In the genomic region with DNA sequence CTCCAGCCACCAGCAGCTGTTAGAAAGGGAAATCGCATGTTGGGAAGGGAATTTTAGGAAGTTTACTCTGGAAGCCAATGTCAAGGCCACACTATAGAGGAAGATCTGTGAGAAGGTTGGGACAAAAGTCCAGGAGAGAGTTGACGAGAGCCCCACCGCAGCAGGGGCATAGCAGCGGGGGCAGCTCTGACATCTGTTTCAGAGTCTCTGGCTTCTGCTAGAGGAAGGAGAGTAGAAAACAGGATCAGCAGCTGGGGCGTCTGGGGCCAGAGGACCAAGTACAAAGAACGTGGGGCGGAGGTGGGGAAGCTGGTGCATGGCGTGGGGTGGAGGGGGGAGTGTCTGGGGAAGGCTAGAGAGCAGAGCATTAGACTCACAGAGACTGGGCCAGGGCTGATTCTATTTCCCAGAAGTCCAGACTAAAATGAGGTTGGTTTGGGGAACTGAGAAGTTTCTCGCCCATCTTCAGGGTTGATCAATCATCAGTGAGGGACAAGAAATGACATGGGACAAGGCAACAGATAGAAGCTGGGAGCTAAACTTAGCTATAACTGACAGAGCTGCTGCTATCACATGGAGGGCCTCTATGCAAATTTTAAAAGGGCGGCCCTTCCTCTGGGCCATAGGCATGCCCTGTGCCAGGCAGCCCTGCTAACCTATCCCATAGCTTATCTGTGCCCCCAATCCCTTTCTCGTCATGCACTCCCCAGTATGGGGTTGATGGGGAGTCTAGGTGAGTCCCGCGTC, we compare ENCODE assay signal across 1 cellular context.
A peak's percentile ranks its signal among the peaks of the same experiment; 100 is the strongest.
TF ChIP-seq lines count a peak whose summit lies in the region.

No MANE protein-coding gene starts in this region.

TF ChIP-seq in HepG2, 621 proteins besides CTCF, POLR2A, EP300 and RAD21 (continued from another document and continues in another):
- TF ChIP-seq, protein P1, sequence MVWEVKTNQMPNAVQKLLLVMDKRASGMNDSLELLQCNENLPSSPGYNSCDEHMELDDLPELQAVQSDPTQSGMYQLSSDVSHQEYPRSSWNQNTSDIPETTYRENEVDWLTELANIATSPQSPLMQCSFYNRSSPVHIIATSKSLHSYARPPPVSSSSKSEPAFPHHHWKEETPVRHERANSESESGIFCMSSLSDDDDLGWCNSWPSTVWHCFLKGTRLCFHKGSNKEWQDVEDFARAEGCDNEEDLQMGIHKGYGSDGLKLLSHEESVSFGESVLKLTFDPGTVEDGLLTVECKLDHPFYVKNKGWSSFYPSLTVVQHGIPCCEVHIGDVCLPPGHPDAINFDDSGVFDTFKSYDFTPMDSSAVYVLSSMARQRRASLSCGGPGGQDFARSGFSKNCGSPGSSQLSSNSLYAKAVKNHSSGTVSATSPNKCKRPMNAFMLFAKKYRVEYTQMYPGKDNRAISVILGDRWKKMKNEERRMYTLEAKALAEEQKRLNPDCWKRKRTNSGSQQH (CRISPR knock-in tag; IDR thresholded peaks at IDR 0.05; ENCODE audit: low read depth): peak; percentile 29; the same call in 1 of the 2 replicates
- TF ChIP-seq FOXA3 (CRISPR knock-in tag; IDR thresholded peaks at IDR 0.05) (peak; percentile 69; the same call in 1 of the 2 replicates), ZNF225 (CRISPR knock-in tag; IDR thresholded peaks at IDR 0.05) (no peak), POLR2AphosphoS5 (IDR thresholded peaks at IDR 0.05; ENCODE audit: low read depth, low read length) (peak; percentile 52), THAP11 (CRISPR knock-in tag; IDR thresholded peaks at IDR 0.05) (0 out of 2 replicates have a peak, but pooled peaks have one; percentile 21), HDAC2 (CRISPR knock-in tag; IDR thresholded peaks at IDR 0.05) (peak; percentile 59; the same call in 1 of the 2 replicates), ELF3 (CRISPR knock-in tag; IDR thresholded peaks at IDR 0.05) (peak; percentile 82), ZNF879 (CRISPR knock-in tag; IDR thresholded peaks at IDR 0.05) (no peak), ZFP36L1 (CRISPR knock-in tag; IDR thresholded peaks at IDR 0.05) (no peak), ZNF329 (CRISPR knock-in tag; IDR thresholded peaks at IDR 0.05; ENCODE audit: low read depth) (no peak), MIER2 (CRISPR knock-in tag; IDR thresholded peaks at IDR 0.05) (no peak), EED (CRISPR knock-in tag; IDR thresholded peaks at IDR 0.05) (no peak), ZNF17 (CRISPR knock-in tag; IDR thresholded peaks at IDR 0.05) (no peak), NR2F2 (IDR thresholded peaks at IDR 0.05; ENCODE audit: borderline replicate concordance, low read depth) (peak; percentile 27), HNF4A (CRISPR knock-in tag; IDR thresholded peaks at IDR 0.05) (peak; percentile 89), ZNF556 (CRISPR knock-in tag; IDR thresholded peaks at IDR 0.05; ENCODE audit: borderline replicate concordance) (no peak), HOXA3 (CRISPR knock-in tag; IDR thresholded peaks at IDR 0.05) (peak; percentile 61; the same call in 1 of the 2 replicates), NFIC (IDR thresholded peaks at IDR 0.05; ENCODE audit: low read length) (no peak), ZNF850 (CRISPR knock-in tag; conservative IDR thresholded peaks at IDR 0.05) (no peak; the same call in 1 of the 2 replicates), MEF2D (CRISPR knock-in tag; IDR thresholded peaks at IDR 0.05) (no peak), ZNF232 (CRISPR knock-in tag; IDR thresholded peaks at IDR 0.05; ENCODE audit: borderline replicate concordance) (peak; percentile 86; the same call in 1 of the 2 replicates), ZKSCAN8 (CRISPR knock-in tag; IDR thresholded peaks at IDR 0.05; ENCODE audit: borderline replicate concordance) (no peak; the same call in 1 of the 2 replicates), ZNF773 (CRISPR knock-in tag; IDR thresholded peaks at IDR 0.05; ENCODE audit: borderline replicate concordance) (no peak), SRY (CRISPR knock-in tag; IDR thresholded peaks at IDR 0.05) (no peak), HOXA7 (CRISPR knock-in tag; IDR thresholded peaks at IDR 0.05) (no peak), CENPT (CRISPR knock-in tag; IDR thresholded peaks at IDR 0.05; ENCODE audit: low read depth) (no peak), ZNF383 (CRISPR knock-in tag; IDR thresholded peaks at IDR 0.05; ENCODE audit: borderline replicate concordance) (no peak), ZNF780A (CRISPR knock-in tag; IDR thresholded peaks at IDR 0.05) (no peak), MED13 (CRISPR knock-in tag; IDR thresholded peaks at IDR 0.05) (no peak), JDP2 (CRISPR knock-in tag; IDR thresholded peaks at IDR 0.05; ENCODE audit: borderline replicate concordance) (no peak), ZNF724P (CRISPR knock-in tag; IDR thresholded peaks at IDR 0.05; ENCODE audit: borderline replicate concordance) (0 out of 2 replicates have a peak, but pooled peaks have one; percentile 21)
- TF ChIP-seq, protein P2, sequence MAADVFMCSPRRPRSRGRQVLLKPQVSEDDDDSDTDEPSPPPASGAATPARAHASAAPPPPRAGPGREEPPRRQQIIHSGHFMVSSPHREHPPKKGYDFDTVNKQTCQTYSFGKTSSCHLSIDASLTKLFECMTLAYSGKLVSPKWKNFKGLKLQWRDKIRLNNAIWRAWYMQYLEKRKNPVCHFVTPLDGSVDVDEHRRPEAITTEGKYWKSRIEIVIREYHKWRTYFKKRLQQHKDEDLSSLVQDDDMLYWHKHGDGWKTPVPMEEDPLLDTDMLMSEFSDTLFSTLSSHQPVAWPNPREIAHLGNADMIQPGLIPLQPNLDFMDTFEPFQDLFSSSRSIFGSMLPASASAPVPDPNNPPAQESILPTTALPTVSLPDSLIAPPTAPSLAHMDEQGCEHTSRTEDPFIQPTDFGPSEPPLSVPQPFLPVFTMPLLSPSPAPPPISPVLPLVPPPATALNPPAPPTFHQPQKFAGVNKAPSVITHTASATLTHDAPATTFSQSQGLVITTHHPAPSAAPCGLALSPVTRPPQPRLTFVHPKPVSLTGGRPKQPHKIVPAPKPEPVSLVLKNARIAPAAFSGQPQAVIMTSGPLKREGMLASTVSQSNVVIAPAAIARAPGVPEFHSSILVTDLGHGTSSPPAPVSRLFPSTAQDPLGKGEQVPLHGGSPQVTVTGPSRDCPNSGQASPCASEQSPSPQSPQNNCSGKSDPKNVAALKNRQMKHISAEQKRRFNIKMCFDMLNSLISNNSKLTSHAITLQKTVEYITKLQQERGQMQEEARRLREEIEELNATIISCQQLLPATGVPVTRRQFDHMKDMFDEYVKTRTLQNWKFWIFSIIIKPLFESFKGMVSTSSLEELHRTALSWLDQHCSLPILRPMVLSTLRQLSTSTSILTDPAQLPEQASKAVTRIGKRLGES (CRISPR knock-in tag; IDR thresholded peaks at IDR 0.05; ENCODE audit: borderline replicate concordance): no peak
- TF ChIP-seq, protein P3, sequence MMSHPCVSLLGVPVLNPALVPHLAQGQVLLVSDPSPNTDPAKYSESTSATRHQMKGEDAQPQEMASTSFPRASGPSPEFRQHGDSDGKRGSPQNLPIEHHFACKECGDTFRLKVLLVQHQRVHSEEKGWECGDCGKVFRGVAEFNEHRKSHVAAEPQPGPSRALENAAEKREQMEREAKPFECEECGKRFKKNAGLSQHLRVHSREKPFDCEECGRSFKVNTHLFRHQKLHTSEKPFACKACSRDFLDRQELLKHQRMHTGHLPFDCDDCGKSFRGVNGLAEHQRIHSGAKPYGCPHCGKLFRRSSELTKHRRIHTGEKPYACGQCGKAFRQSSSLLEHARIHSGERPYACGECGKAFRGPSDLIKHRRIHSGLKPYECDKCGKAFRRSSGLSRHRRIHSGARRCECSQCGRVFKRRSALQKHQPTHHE (CRISPR knock-in tag; IDR thresholded peaks at IDR 0.05; ENCODE audit: borderline replicate concordance): no peak
- TF ChIP-seq, protein P4, sequence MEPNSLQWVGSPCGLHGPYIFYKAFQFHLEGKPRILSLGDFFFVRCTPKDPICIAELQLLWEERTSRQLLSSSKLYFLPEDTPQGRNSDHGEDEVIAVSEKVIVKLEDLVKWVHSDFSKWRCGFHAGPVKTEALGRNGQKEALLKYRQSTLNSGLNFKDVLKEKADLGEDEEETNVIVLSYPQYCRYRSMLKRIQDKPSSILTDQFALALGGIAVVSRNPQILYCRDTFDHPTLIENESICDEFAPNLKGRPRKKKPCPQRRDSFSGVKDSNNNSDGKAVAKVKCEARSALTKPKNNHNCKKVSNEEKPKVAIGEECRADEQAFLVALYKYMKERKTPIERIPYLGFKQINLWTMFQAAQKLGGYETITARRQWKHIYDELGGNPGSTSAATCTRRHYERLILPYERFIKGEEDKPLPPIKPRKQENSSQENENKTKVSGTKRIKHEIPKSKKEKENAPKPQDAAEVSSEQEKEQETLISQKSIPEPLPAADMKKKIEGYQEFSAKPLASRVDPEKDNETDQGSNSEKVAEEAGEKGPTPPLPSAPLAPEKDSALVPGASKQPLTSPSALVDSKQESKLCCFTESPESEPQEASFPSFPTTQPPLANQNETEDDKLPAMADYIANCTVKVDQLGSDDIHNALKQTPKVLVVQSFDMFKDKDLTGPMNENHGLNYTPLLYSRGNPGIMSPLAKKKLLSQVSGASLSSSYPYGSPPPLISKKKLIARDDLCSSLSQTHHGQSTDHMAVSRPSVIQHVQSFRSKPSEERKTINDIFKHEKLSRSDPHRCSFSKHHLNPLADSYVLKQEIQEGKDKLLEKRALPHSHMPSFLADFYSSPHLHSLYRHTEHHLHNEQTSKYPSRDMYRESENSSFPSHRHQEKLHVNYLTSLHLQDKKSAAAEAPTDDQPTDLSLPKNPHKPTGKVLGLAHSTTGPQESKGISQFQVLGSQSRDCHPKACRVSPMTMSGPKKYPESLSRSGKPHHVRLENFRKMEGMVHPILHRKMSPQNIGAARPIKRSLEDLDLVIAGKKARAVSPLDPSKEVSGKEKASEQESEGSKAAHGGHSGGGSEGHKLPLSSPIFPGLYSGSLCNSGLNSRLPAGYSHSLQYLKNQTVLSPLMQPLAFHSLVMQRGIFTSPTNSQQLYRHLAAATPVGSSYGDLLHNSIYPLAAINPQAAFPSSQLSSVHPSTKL (CRISPR knock-in tag; IDR thresholded peaks at IDR 0.05): peak; percentile 88
- TF ChIP-seq, protein P5, sequence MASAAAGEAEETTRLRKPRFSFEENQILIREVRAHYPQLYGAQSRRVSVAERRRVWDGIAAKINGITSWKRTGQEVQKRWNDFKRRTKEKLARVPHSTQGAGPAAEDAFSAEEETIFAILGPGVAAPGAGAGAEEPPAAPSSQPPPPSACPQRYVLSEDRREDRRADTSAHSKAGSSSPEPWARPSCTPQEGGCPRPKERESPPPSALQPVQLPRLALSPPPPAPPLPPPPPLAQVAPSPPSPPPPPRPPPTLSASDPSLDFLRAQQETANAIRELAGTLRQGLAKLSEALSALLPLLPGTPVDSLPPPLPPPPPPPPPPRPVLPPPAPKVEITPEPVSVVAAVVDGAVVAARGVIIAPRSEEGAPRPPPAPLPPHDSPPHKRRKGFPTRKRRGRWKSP (CRISPR knock-in tag; IDR thresholded peaks at IDR 0.05): peak; percentile 11; the same call in 1 of the 2 replicates
- TF ChIP-seq, protein P6, sequence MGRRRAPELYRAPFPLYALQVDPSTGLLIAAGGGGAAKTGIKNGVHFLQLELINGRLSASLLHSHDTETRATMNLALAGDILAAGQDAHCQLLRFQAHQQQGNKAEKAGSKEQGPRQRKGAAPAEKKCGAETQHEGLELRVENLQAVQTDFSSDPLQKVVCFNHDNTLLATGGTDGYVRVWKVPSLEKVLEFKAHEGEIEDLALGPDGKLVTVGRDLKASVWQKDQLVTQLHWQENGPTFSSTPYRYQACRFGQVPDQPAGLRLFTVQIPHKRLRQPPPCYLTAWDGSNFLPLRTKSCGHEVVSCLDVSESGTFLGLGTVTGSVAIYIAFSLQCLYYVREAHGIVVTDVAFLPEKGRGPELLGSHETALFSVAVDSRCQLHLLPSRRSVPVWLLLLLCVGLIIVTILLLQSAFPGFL (CRISPR knock-in tag; IDR thresholded peaks at IDR 0.05): no peak
- TF ChIP-seq, protein P7, sequence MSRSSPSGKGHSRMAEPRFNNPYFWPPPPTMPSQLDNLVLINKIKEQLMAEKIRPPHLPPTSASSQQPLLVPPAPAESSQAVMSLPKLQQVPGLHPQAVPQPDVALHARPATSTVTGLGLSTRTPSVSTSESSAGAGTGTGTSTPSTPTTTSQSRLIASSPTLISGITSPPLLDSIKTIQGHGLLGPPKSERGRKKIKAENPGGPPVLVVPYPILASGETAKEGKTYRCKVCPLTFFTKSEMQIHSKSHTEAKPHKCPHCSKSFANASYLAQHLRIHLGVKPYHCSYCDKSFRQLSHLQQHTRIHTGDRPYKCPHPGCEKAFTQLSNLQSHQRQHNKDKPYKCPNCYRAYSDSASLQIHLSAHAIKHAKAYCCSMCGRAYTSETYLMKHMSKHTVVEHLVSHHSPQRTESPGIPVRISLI (CRISPR knock-in tag; IDR thresholded peaks at IDR 0.05; ENCODE audit: borderline replicate concordance): peak; percentile 24; the same call in 1 of the 2 replicates
- TF ChIP-seq, protein P8, sequence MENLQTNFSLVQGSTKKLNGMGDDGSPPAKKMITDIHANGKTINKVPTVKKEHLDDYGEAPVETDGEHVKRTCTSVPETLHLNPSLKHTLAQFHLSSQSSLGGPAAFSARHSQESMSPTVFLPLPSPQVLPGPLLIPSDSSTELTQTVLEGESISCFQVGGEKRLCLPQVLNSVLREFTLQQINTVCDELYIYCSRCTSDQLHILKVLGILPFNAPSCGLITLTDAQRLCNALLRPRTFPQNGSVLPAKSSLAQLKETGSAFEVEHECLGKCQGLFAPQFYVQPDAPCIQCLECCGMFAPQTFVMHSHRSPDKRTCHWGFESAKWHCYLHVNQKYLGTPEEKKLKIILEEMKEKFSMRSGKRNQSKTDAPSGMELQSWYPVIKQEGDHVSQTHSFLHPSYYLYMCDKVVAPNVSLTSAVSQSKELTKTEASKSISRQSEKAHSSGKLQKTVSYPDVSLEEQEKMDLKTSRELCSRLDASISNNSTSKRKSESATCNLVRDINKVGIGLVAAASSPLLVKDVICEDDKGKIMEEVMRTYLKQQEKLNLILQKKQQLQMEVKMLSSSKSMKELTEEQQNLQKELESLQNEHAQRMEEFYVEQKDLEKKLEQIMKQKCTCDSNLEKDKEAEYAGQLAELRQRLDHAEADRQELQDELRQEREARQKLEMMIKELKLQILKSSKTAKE (CRISPR knock-in tag; IDR thresholded peaks at IDR 0.05; ENCODE audit: borderline replicate concordance): peak; percentile 62
- TF ChIP-seq, protein P9, sequence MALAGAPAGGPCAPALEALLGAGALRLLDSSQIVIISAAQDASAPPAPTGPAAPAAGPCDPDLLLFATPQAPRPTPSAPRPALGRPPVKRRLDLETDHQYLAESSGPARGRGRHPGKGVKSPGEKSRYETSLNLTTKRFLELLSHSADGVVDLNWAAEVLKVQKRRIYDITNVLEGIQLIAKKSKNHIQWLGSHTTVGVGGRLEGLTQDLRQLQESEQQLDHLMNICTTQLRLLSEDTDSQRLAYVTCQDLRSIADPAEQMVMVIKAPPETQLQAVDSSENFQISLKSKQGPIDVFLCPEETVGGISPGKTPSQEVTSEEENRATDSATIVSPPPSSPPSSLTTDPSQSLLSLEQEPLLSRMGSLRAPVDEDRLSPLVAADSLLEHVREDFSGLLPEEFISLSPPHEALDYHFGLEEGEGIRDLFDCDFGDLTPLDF (CRISPR knock-in tag; IDR thresholded peaks at IDR 0.05): no peak
